Comparison of ENCODE assay signal across 8 cellular contexts in genomic region chr18:9719421-9719981, GRCh38. TPM values are rescaled to one million over a fixed set of nuclear protein-coding genes. Genes with fewer than 3 reads are reported as not detected.
A peak's percentile ranks its signal among the peaks of the same experiment; 100 is the strongest.
DNase-seq lines count a peak whose midpoint lies in the region; ATAC-seq and TF ChIP-seq lines count a peak whose summit lies in the region.
"Had no signal": no experiment of that assay in that cellular context is flagged by ENCODE, and none has a peak within 500 bp of the region (broad histone marks: within the 10 kb centered on the region; RNA-seq: fewer than 3 reads in every experiment).

No MANE protein-coding gene starts in this region.

- H3K4me3 ChIP-seq in foreskin fibroblast (ENCODE audit: low read depth in 1 of 2, low read length in 2 of 2) (no peak overlapping the region), suprapubic skin (peak overlapping the region; percentile 12)
- H3K4me3 ChIP-seq: Peyer's patch had no signal

- H3K9me3 ChIP-seq in suprapubic skin, result no peaks in the 10 kb centered on the region
- H3K9me3 ChIP-seq: Peyer's patch had no signal

- H3K36me3 ChIP-seq in suprapubic skin, result no peaks in the 10 kb centered on the region
- H3K36me3 ChIP-seq: Peyer's patch had no signal

- peak overlapping the region; percentile 54 for H3K27ac ChIP-seq in suprapubic skin
- H3K27ac ChIP-seq: Peyer's patch had no signal

- no peak for TF ChIP-seq EP300 in suprapubic skin (IDR thresholded peaks at IDR 0.05)

- peaks cover 8% of the 10 kb centered on the region for H3K4me1 ChIP-seq in suprapubic skin
- H3K4me1 ChIP-seq: Peyer's patch had no signal

- ATAC-seq in HG03108 (IDR thresholded peaks at IDR 0.05; ENCODE audit: unreplicated experiment), result no peak

- DNase-seq in HK-2 (ENCODE audit: unreplicated experiment), result peak; percentile 44
- DNase-seq in T1000 (lab: John Stamatoyannopoulos, UW), result peak; percentile 57
- peak; percentile 65 to 83 for DNase-seq in foreskin fibroblast
- peak in 1 of 2 donors; percentile 68 for DNase-seq in suprapubic skin (ENCODE audit: low spot score in 2 of 2)
- no peak for DNase-seq in stimulated activated naive CD4-positive, alpha-beta T cell treated with Interleukin-2 at 50 U/mL for 16 hours (lab: John Stamatoyannopoulos, UW)
- DNase-seq in activated CD4-positive, CD25-positive, alpha-beta regulatory T cell (lab: John Stamatoyannopoulos, UW), result no peak

- no peak for TF ChIP-seq CTCF in foreskin fibroblast (IDR thresholded peaks at IDR 0.05; ENCODE audit: low read depth, low read length)
- no peak for TF ChIP-seq CTCF in suprapubic skin (IDR thresholded peaks at IDR 0.05)

- no peak for TF ChIP-seq POLR2A in suprapubic skin (IDR thresholded peaks at IDR 0.05)

- no peaks in the 10 kb centered on the region for H3K27me3 ChIP-seq in suprapubic skin
- H3K27me3 ChIP-seq: Peyer's patch had no signal

- 21% methylated on average over 12 of the region's 12 CpGs for WGBS in suprapubic skin

RNA-seq across cellular contexts. Expression of gene RAB31, which starts 11.4 kb away (rescaled TPM):
- 10 to 100 TPM in 3 of 4 donors, 1 to 10 TPM in 1; 5.8 to 15.2 (median 11.4) TPM for total RNA-seq in suprapubic skin

Comparison
In these comparisons a context has a peak if more than half of its experiments do, and no peak if none do; other contexts are left out.
1. DNase-seq: peak in HK-2 (single experiment), T1000 (single experiment) and foreskin fibroblast (2 of 2); none in stimulated activated naive CD4-positive, alpha-beta T cell treated with Interleukin-2 at 50 U/mL for 16 hours (single experiment) and activated CD4-positive, CD25-positive, alpha-beta regulatory T cell (0 of 4).